Comparison of ENCODE assay signal across 11 cellular contexts in the genomic region with DNA sequence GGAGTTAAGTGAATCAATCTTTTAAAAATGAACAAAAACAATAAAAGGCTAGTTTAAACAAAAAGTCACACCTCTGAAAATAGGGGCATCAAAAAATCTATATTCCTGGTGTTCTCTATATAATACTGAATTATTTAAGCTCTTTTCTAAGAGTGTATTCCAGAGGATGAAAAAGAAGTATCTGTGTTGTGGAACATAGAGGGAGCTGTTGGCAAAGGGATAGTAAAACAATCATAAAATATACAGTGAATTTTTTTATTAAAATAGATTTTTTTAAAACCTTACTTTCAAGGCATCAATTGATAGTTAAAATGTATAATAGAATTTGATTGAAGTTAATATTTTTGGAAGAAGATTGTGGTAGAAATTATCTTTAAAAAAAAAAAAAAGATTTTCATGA.
A peak's percentile ranks its signal among the peaks of the same experiment; 100 is the strongest.
DNase-seq lines count a peak whose midpoint lies in the region; FAIRE-seq and TF ChIP-seq lines count a peak whose summit lies in the region.
"Had no signal": no experiment of that assay in that cellular context is flagged by ENCODE, and none has a peak within 500 bp of the region (broad histone marks: within the 10 kb centered on the region; RNA-seq: fewer than 3 reads in every experiment).

No MANE protein-coding gene starts in this region.

- H3K27me3 Mint-ChIP-seq in brain = peaks cover 4% of the 10 kb centered on the region

- H3K36me3 Mint-ChIP-seq in brain = no peaks in the 10 kb centered on the region
- H3K36me3 Mint-ChIP-seq: activated naive CD4-positive, alpha-beta T cell treated with anti-CD3 and anti-CD28 coated beads, Interleukin-2, amount 50 U/mL, for 72 hours had no signal

- peaks cover 13% of the 10 kb centered on the region for H3K4me1 Mint-ChIP-seq in brain

- in situ Hi-C loops in GM13976 (cut with MboI; ENCODE audit: low sequenced_read_pairs, unreplicated experiment) = no loop called here

- TF ChIP-seq CTCF in 22Rv1 (IDR thresholded peaks at IDR 0.05) = peak; percentile 14
- peak; percentile 17 for TF ChIP-seq CTCF in GM13976 (IDR thresholded peaks at IDR 0.05; ENCODE audit: borderline replicate concordance, control extremely low read depth, extremely low read depth, insufficient read depth, missing control alignments)
- peak; percentile 77 to 81 for TF ChIP-seq CTCF in brain (conservative IDR thresholded peaks at IDR 0.05)

- FAIRE-seq in GM19239 (lab: Jason Lieb, UNC) = no peak

- no peak overlapping the region for H3K27ac ChIP-seq in 22Rv1
- H3K27ac ChIP-seq: SJSA1 had no signal

- H3K4me3 Mint-ChIP-seq in brain = no peak overlapping the region

- peaks cover 0 to 8% (median 0%) of the 10 kb centered on the region in 5 experiments for H3K9me3 Mint-ChIP-seq in brain

- H3K27ac Mint-ChIP-seq in brain = peak overlapping the region in 3 of 5 experiments; percentile 47 to 91 (median 61)
- H3K27ac Mint-ChIP-seq: activated naive CD4-positive, alpha-beta T cell treated with anti-CD3 and anti-CD28 coated beads, Interleukin-2, amount 50 U/mL, for 72 hours had no signal

- DNase-seq in GM13976 (ENCODE audit: low spot score) (no peak), kidney tubule cell (ENCODE audit: low spot score) (peak; percentile 4), GM19239 (ENCODE audit: insufficient read length, low spot score) (no peak), GF-D8 (lab: John Stamatoyannopoulos, UW) (no peak), NCI-H1436 (lab: John Stamatoyannopoulos, UW) (no peak)
- DNase-seq in effector CD8-positive, alpha-beta T cell (lab: John Stamatoyannopoulos, UW) = no peak
- DNase-seq: NCI-H2081 had no signal

Comparison
In these comparisons a context has a peak if more than half of its experiments do, and no peak if none do; other contexts are left out.
1. CTCF ChIP-seq: peak in every context shown above with its lines; median percentile 79 in brain; 17 in GM13976; 14 in 22Rv1.